ENCODE assay signal across 23 cellular contexts in genomic region chr11:3144296-3145205, GRCh38.
"Had no signal": no experiment of that assay in that cellular context is flagged by ENCODE, and none has a peak within 500 bp of the region (broad histone marks: within the 10 kb centered on the region; RNA-seq: fewer than 3 reads in every experiment).

No MANE protein-coding gene starts in this region.

- H3K27ac ChIP-seq: colonic mucosa, foreskin keratinocyte, hepatocyte, neutrophil, psoas muscle, right lobe of liver, spleen, upper lobe of left lung had no signal

- H3K27ac Mint-ChIP-seq: endodermal cell, naive B cell had no signal

- H2AFZ ChIP-seq: hepatocyte had no signal

- H3K36me3 ChIP-seq: colonic mucosa, right lobe of liver, vagina had no signal

- H3K27me3 ChIP-seq: colonic mucosa, foreskin keratinocyte, hepatocyte, neutrophil, right lobe of liver, spleen, upper lobe of left lung, vagina had no signal

- H3K36me3 Mint-ChIP-seq: naive B cell had no signal

- H3K4me3 ChIP-seq: colonic mucosa, hepatocyte, lung, psoas muscle, right lobe of liver, spleen, upper lobe of left lung, vagina had no signal

- H3K4me2 ChIP-seq: hepatocyte had no signal

- H3K9me3 Mint-ChIP-seq: endodermal cell, naive B cell had no signal

- H3K27me3 Mint-ChIP-seq: naive B cell had no signal

- H3K9me3 ChIP-seq: colonic mucosa, neutrophil, psoas muscle, right lobe of liver, spleen, upper lobe of left lung, vagina had no signal

- ATAC-seq: foreskin keratinocyte, left colon, left ventricle myocardium superior, psoas muscle, right lobe of liver had no signal

- DNase-seq: colonic mucosa; effector CD4-positive, alpha-beta T cell; endodermal cell; erythroblast; foreskin keratinocyte; head of caudate nucleus; left colon; left ventricle myocardium superior; mesendoderm; naive B cell; psoas muscle; retina; right lobe of liver; spleen; stimulated activated CD4-positive, alpha-beta T cell treated with anti-CD3 and anti-CD28 coated beads, Interleukin-15, amount 100 ng/mL, for 24 hours; stimulated activated CD4-positive, alpha-beta T cell treated with anti-CD3 and anti-CD28 coated beads, Interleukin-1b, Interleukin-23, amount 100 ng/mL, for 48 hours; stimulated activated CD4-positive, alpha-beta T cell treated with anti-CD3 and anti-CD28 coated beads, Interleukin-4, amount 100 ng/mL, for 24 hours; stimulated activated naive CD4-positive, alpha-beta T cell had no signal

- H3K4me3 Mint-ChIP-seq: endodermal cell, naive B cell had no signal

- H3K4me1 ChIP-seq: foreskin keratinocyte, right lobe of liver had no signal
